ENCODE assay signal across 30 cellular contexts in genomic region chr3:94099311-94099710, GRCh38.
"Had no signal": no experiment of that assay in that cellular context is flagged by ENCODE, and none has a peak within 500 bp of the region (broad histone marks: within the 10 kb centered on the region; RNA-seq: fewer than 3 reads in every experiment).

No MANE protein-coding gene starts in this region.

- ATAC-seq: body of pancreas, Panc1, WTC11 had no signal

- H3K4me3 Mint-ChIP-seq: activated CD4-positive, alpha-beta memory T cell treated with anti-CD3 and anti-CD28 coated beads for 36 hours; activated CD4-positive, alpha-beta T cell treated with anti-CD3 and anti-CD28 coated beads, Interleukin-2, amount 10 ng/mL, durations not matched to agents 24 days and 14 days; activated naive CD4-positive, alpha-beta T cell treated with anti-CD3 and anti-CD28 coated beads, Interleukin-2, amount 50 U/mL, for 24 hours; central memory CD8-positive, alpha-beta T cell; WTC11 had no signal

- H3K9ac ChIP-seq: SK-N-SH had no signal

- H3K27ac ChIP-seq: ascending aorta, body of pancreas had no signal

- H3K9me3 Mint-ChIP-seq: activated CD4-positive, alpha-beta memory T cell treated with anti-CD3 and anti-CD28 coated beads for 36 hours; activated CD4-positive, alpha-beta T cell treated with anti-CD3 and anti-CD28 coated beads, Interleukin-2, amount 10 ng/mL, durations not matched to agents 24 days and 14 days; activated naive CD4-positive, alpha-beta T cell treated with anti-CD3 and anti-CD28 coated beads, Interleukin-2, amount 50 U/mL, for 24 hours; central memory CD8-positive, alpha-beta T cell; WTC11 had no signal

- H3K4me1 Mint-ChIP-seq: activated naive CD4-positive, alpha-beta T cell treated with anti-CD3 and anti-CD28 coated beads, Interleukin-2, amount 50 U/mL, for 24 hours; WTC11 had no signal

- H3K4me1 ChIP-seq: ascending aorta, body of pancreas had no signal

- H3K9me3 ChIP-seq: ascending aorta, body of pancreas, SK-N-SH had no signal

- H3K4me2 ChIP-seq: SK-N-SH had no signal

- H3K4me3 ChIP-seq: ascending aorta, body of pancreas had no signal

- H3K27me3 Mint-ChIP-seq: activated CD4-positive, alpha-beta memory T cell treated with anti-CD3 and anti-CD28 coated beads for 36 hours; activated CD4-positive, alpha-beta T cell treated with anti-CD3 and anti-CD28 coated beads, Interleukin-2, amount 10 ng/mL, durations not matched to agents 24 days and 14 days; activated naive CD4-positive, alpha-beta T cell treated with anti-CD3 and anti-CD28 coated beads, Interleukin-2, amount 50 U/mL, for 24 hours; central memory CD8-positive, alpha-beta T cell had no signal

- H3K27ac Mint-ChIP-seq: activated CD4-positive, alpha-beta memory T cell treated with anti-CD3 and anti-CD28 coated beads for 36 hours; activated CD4-positive, alpha-beta T cell treated with anti-CD3 and anti-CD28 coated beads, Interleukin-2, amount 10 ng/mL, durations not matched to agents 24 days and 14 days; activated naive CD4-positive, alpha-beta T cell treated with anti-CD3 and anti-CD28 coated beads, Interleukin-2, amount 50 U/mL, for 24 hours; WTC11 had no signal

- H3K27me3 ChIP-seq: ascending aorta, body of pancreas had no signal

- DNase-seq: activated CD4-positive, alpha-beta memory T cell treated with anti-CD3 and anti-CD28 coated beads for 36 hours; activated CD4-positive, alpha-beta T cell treated with anti-CD3 and anti-CD28 coated beads, Interleukin-2, amount 10 ng/mL, durations not matched to agents 24 days and 14 days; activated CD4-positive, CD25-positive, alpha-beta regulatory T cell treated with anti-CD3 and anti-CD28 coated beads, Interleukin-2, amount 50 U/mL, for 72 hours; activated CD8-positive, alpha-beta memory T cell treated with anti-CD3 and anti-CD28 coated beads for 24 hours; activated naive CD4-positive, alpha-beta T cell; activated T-cell treated with anti-CD3 and anti-CD28 coated beads for 4 hours; amniotic stem cell; body of pancreas; IMR-90; Kasumi-1; KBM-7; NCI-H1048; NCI-H146; NCI-H187 treated with DMSO at 0.1 percent for 48 hours; NCI-H2081 treated with DMSO at 0.1 percent for 48 hours; NCI-H2227 treated with DMSO at 0.1 percent for 48 hours; NCI-H446 treated with DMSO at 0.1 percent for 48 hours; NCI-H524 treated with DMSO at 0.1 percent for 48 hours; NCI-H774; NK-92 treated with Interleukin-12 subunit alpha and Interleukin-12 subunit beta, amount 100 ng/mL, for 24 hours; OCI-M1; RPMI8226; SK-N-SH; SW 1271; T-helper 9 cell had no signal
